In the genomic region with DNA sequence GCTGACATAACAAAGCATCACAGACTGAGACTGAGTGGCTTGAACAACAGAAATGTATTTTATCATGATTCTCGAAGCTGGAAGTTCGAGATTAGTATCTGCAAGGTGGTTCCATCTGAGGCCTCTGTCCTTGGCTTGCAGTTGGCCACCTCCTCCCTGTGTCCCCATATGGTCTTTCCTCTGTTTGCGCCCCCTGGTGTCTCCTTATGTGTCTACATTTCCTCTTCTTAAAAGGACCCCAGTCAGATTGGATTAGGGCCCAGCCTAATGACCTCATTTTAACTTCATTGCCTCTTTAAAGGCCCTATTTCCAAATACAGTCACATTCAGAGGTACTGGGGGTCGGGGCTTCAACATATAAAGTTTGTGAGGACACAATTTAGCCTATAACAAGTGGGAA, we compare ENCODE assay signal across 8 cellular contexts. TPM values are rescaled to one million over a fixed set of nuclear protein-coding genes. Genes with fewer than 3 reads are reported as not detected.
A peak's percentile ranks its signal among the peaks of the same experiment; 100 is the strongest.
DNase-seq lines count a peak whose midpoint lies in the region; ATAC-seq and TF ChIP-seq lines count a peak whose summit lies in the region.
"Not testable (repeated sequence)": the region's sequence is repeated elsewhere in the genome, so short reads cannot be mapped to it uniquely, and the experiment has no call there.

No MANE protein-coding gene starts in this region.

- H3K9me3 ChIP-seq in HEK293 (ENCODE audit: control insufficient read depth, insufficient read depth, low read depth, low read length); PC-3 (ENCODE audit: low read length): not testable (repeated sequence)

- not testable (repeated sequence) for BruUV-seq in PC-3 (replicated peaks; lab: Mats Ljungman, UMichigan)

- H3K79me2 ChIP-seq in PC-3 (ENCODE audit: low read length), result not testable (repeated sequence)

- not testable (repeated sequence) for H3K27me3 Mint-ChIP-seq in activated CD4-positive, alpha-beta T cell treated with anti-CD3 and anti-CD28 coated beads, Interleukin-2, amount 10 ng/mL, durations not matched to agents 7 days and 5 days

- not testable (repeated sequence) for H3K27me3 ChIP-seq in PC-3 (ENCODE audit: low read length)

- not testable (repeated sequence) for H3K4me1 ChIP-seq in HEK293 (ENCODE audit: control insufficient read depth, insufficient read depth, low read length); PC-3 (ENCODE audit: insufficient read depth, low read length)

- H3F3A ChIP-seq in PC-3 (ENCODE audit: low read length, unreplicated experiment), result not testable (repeated sequence)

- not testable (repeated sequence) for H3K36me3 Mint-ChIP-seq in activated CD4-positive, alpha-beta T cell treated with anti-CD3 and anti-CD28 coated beads, Interleukin-2, amount 10 ng/mL, durations not matched to agents 7 days and 5 days (ENCODE audit: low read depth)

- not testable (repeated sequence) for H3K4me3 ChIP-seq in HEK293 (ENCODE audit: low read depth, low read length); PC-3 (ENCODE audit: low read length); retinal pigment epithelial cell (ENCODE audit: low read length)

- not testable (repeated sequence) for H3K4me2 ChIP-seq in PC-3 (ENCODE audit: low read length)

- not testable (repeated sequence) for H3K36me3 ChIP-seq in HEK293 (ENCODE audit: control insufficient read depth in 2 of 2, insufficient read depth in 1 of 2, low read length in 2 of 2); PC-3 (ENCODE audit: low read depth, low read length)

- ATAC-seq in PC-3, result not testable (repeated sequence)

- H3K9ac ChIP-seq in PC-3 (ENCODE audit: low read length), result not testable (repeated sequence)

- not testable (repeated sequence) for H3K9me3 Mint-ChIP-seq in activated CD4-positive, alpha-beta T cell treated with anti-CD3 and anti-CD28 coated beads, Interleukin-2, amount 10 ng/mL, durations not matched to agents 7 days and 5 days

- not testable (repeated sequence) for H3K9me2 ChIP-seq in PC-3 (replicated peaks; ENCODE audit: low read length)

- CTCF ChIA-PET in HEK293 (lab: Yijun Ruan, JAX); PC-3 (lab: Charles Lee); activated CD4-positive, alpha-beta T cell treated with anti-CD3 and anti-CD28 coated beads, Interleukin-2, amount 10 ng/mL, durations not matched to agents 7 days and 5 days (lab: Charles Lee): not testable (repeated sequence)

- not testable (repeated sequence) for TF ChIP-seq CTCF in HEK293 (tag by site-specific recombination; IDR thresholded peaks at IDR 0.05); PC-3 (conservative IDR thresholded peaks at IDR 0.05; ENCODE audit: low read depth, low read length)
- TF ChIP-seq CTCF in retinal pigment epithelial cell (conservative IDR thresholded peaks at IDR 0.05; ENCODE audit: low read depth, low read length), result peak; percentile 24

- POLR2A ChIA-PET in HEK293 (lab: Yijun Ruan, JAX); PC-3 (lab: Charles Lee; ENCODE audit: unreplicated experiment); activated CD4-positive, alpha-beta T cell treated with anti-CD3 and anti-CD28 coated beads, Interleukin-2, amount 10 ng/mL, durations not matched to agents 7 days and 5 days (lab: Charles Lee): not testable (repeated sequence)

- H2AFZ ChIP-seq in PC-3 (ENCODE audit: low read length), result not testable (repeated sequence)

- DNase-seq in COLO668 (lab: John Stamatoyannopoulos, UW; ENCODE audit: unreplicated experiment) (peak; percentile 28), NCI-H1694 treated with DMSO at 0.1 percent for 48 hours (lab: John Stamatoyannopoulos, UW) (peak; percentile 9), PC-3 (peak; percentile 12), dermis blood vessel endothelial cell (peak; percentile 51), iPS DF 19.7 (ENCODE audit: low read depth, low spot score) (peak; percentile 7)
- DNase-seq in activated CD4-positive, alpha-beta T cell treated with anti-CD3 and anti-CD28 coated beads, Interleukin-2, amount 10 ng/mL, durations not matched to agents 7 days and 5 days, result peak; percentile 25
- DNase-seq in retinal pigment epithelial cell (ENCODE audit: low read depth), result not testable (repeated sequence)

- intact Hi-C loops in PC-3 (cut with micrococcal nuclease), result not testable (repeated sequence)

- not testable (repeated sequence) for H3K27ac ChIP-seq in HEK293 (ENCODE audit: extremely low read depth, low read depth, low read length); PC-3 (ENCODE audit: low read length)

- not testable (repeated sequence) for H4K20me1 ChIP-seq in PC-3 (ENCODE audit: low read length)

- H3K27ac Mint-ChIP-seq in activated CD4-positive, alpha-beta T cell treated with anti-CD3 and anti-CD28 coated beads, Interleukin-2, amount 10 ng/mL, durations not matched to agents 7 days and 5 days, result not testable (repeated sequence)

- not testable (repeated sequence) for H3K4me3 Mint-ChIP-seq in activated CD4-positive, alpha-beta T cell treated with anti-CD3 and anti-CD28 coated beads, Interleukin-2, amount 10 ng/mL, durations not matched to agents 7 days and 5 days

- H3K4me1 Mint-ChIP-seq in activated CD4-positive, alpha-beta T cell treated with anti-CD3 and anti-CD28 coated beads, Interleukin-2, amount 10 ng/mL, durations not matched to agents 7 days and 5 days, result not testable (repeated sequence)

TF ChIP-seq in HEK293, 187 proteins besides CTCF, POLR2A, EP300 and RAD21:
- peak; percentile 52; the same call in 1 of the 2 replicates for TF ChIP-seq ZFP69B (tag by site-specific recombination; IDR thresholded peaks at IDR 0.05)

RNA-seq across cellular contexts. Expression of gene NOMO2, which starts 30.0 kb away (rescaled TPM):
- 121 and 136 TPM in 2 replicates for total RNA-seq in PC-3 (2014; rRNA removed)
- total RNA-seq in activated CD4-positive, alpha-beta T cell treated with anti-CD3 and anti-CD28 coated beads, Interleukin-2, amount 10 ng/mL, durations not matched to agents 7 days and 5 days, result 100 to 1,000 TPM in 1 of 2 experiments, 10 to 100 TPM in 1; 77.2 to 122 TPM
- 114 and 206 TPM in 2 replicates for total RNA-seq in dermis blood vessel endothelial cell
